8 cellular contexts compared by ENCODE assay signal in genomic region chr6:30821862-30822784, GRCh38.
DNase-seq lines count a peak whose midpoint lies in the region; ATAC-seq, FAIRE-seq and TF ChIP-seq lines count a peak whose summit lies in the region.

No MANE protein-coding gene starts in this region.

- H3K4me3 Mint-ChIP-seq in central memory CD8-positive, alpha-beta T cell, result no peak overlapping the region

- no peak for TF ChIP-seq POLR2A in NB4 (IDR thresholded peaks at IDR 0.05; ENCODE audit: extremely low read depth, insufficient read length)

- H3K27ac Mint-ChIP-seq in central memory CD8-positive, alpha-beta T cell (ENCODE audit: low read depth), result no peak overlapping the region

- TF ChIP-seq CTCF in NB4 (IDR thresholded peaks at IDR 0.05; ENCODE audit: low read depth, low read length), result peak; percentile 52

- H3K4me3 ChIP-seq in NB4 (ENCODE audit: low read depth, low read length), result no peak overlapping the region

- no peaks in the 10 kb centered on the region for H3K27me3 Mint-ChIP-seq in central memory CD8-positive, alpha-beta T cell

- peaks cover 4% of the 10 kb centered on the region for H3K36me3 Mint-ChIP-seq in central memory CD8-positive, alpha-beta T cell (ENCODE audit: insufficient read depth)

- peak; percentile 27 for DNase-seq in NCI-H82 (lab: John Stamatoyannopoulos, UW)
- no peak for DNase-seq in NCI-H82 treated with DMSO at 0.1 percent for 48 hours (lab: John Stamatoyannopoulos, UW; ENCODE audit: unreplicated experiment)
- DNase-seq in NB4 (ENCODE audit: low read depth), result peak; percentile 51
- no peak for DNase-seq in central memory CD8-positive, alpha-beta T cell (ENCODE audit: low spot score in 2 of 2)
- peak; percentile 68 for DNase-seq in medulla oblongata (ENCODE audit: extremely low spot score)
- DNase-seq in GM19239 (ENCODE audit: insufficient read length, low spot score), result no peak

- peak; percentile 36 for ATAC-seq in central memory CD8-positive, alpha-beta T cell (replicated peaks; ENCODE audit: extremely low read depth, poor library complexity, severe bottlenecking)
- ATAC-seq in HG02938 (IDR thresholded peaks at IDR 0.05; ENCODE audit: unreplicated experiment), result no peak
- no peak for ATAC-seq in GM21576 (IDR thresholded peaks at IDR 0.05; ENCODE audit: unreplicated experiment)

- no peaks in the 10 kb centered on the region for H3K9me3 Mint-ChIP-seq in central memory CD8-positive, alpha-beta T cell

- FAIRE-seq in GM19239 (lab: Jason Lieb, UNC), result no peak

- H3K4me1 Mint-ChIP-seq in central memory CD8-positive, alpha-beta T cell, result peaks cover 20% of the 10 kb centered on the region

Comparison
In these comparisons a context has a peak if more than half of its experiments do, and no peak if none do; other contexts are left out.
1. DNase-seq: peak in NCI-H82 (single experiment), NB4 (single experiment) and medulla oblongata (single experiment); none in NCI-H82 treated with DMSO at 0.1 percent for 48 hours (single experiment), central memory CD8-positive, alpha-beta T cell (0 of 2) and GM19239 (single experiment).